Comparison of ENCODE assay signal across 9 cellular contexts in the genomic region with DNA sequence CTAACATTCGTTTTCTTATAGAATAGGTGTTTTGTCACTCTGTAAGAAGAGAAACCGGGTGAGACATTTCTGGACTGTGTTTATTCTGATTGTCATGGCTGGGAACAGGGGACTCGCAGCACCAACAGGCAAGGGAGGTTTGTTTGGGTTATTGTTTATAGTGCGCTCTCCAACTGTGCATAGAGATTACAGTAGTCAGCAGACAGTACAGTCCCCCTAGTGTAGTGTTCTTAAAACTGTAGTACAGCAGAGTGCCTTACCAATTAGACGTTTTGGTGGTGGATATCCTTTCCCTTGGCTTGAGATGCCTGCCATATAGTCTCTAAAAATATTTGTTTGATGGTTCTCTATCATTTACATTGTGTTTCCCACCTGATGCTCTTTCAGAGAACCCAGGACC. TPM values are rescaled to one million over a fixed set of nuclear protein-coding genes. Genes with fewer than 3 reads are reported as not detected.
DNase-seq lines count a peak whose midpoint lies in the region; ATAC-seq and TF ChIP-seq lines count a peak whose summit lies in the region.
"Had no signal": no experiment of that assay in that cellular context is flagged by ENCODE, and none has a peak within 500 bp of the region (broad histone marks: within the 10 kb centered on the region; RNA-seq: fewer than 3 reads in every experiment).

No MANE protein-coding gene starts in this region.

- no peaks in the 10 kb centered on the region for H3K79me2 ChIP-seq in OCI-LY7 (ENCODE audit: insufficient read depth, low read depth, low read length)

- H3K4me2 ChIP-seq in OCI-LY7 (ENCODE audit: low read length) = no peak overlapping the region

- intact Hi-C loops in left ventricle myocardium inferior (cut with micrococcal nuclease) = loop anchor here (5.0 kb wide), 1 partner anchor 272 kb away; no protein-coding TSS in a partner anchor
- intact Hi-C loops in activated CD4-positive, alpha-beta T cell treated with anti-CD3 and anti-CD28 coated beads for 36 hours (cut with DNase I, micrococcal nuclease) = loop anchor here in 1 of 2 experiments (5.0 kb wide), 1 partner anchor 772 kb away; no protein-coding TSS in a partner anchor
- intact Hi-C loops in OCI-LY7 (cut with micrococcal nuclease; ENCODE audit: unreplicated experiment) = no loop called here

- H3K27ac ChIP-seq in left ventricle myocardium inferior (replicated peaks) (peak overlapping the region; percentile 94), OCI-LY7 (ENCODE audit: low read depth, low read length, poor library complexity, severe bottlenecking) (no peak overlapping the region)

- no peak overlapping the region for H3K4me3 Mint-ChIP-seq in activated CD4-positive, alpha-beta T cell treated with anti-CD3 and anti-CD28 coated beads for 36 hours

- peaks cover 52% of the 10 kb centered on the region for H3K4me1 ChIP-seq in left ventricle myocardium inferior
- no peaks in the 10 kb centered on the region for H3K4me1 ChIP-seq in OCI-LY7 (ENCODE audit: insufficient read depth, low read length, poor library complexity, severe bottlenecking)

- H3K4me1 Mint-ChIP-seq in activated CD4-positive, alpha-beta T cell treated with anti-CD3 and anti-CD28 coated beads for 36 hours = peaks cover 11% of the 10 kb centered on the region

- H3K27me3 Mint-ChIP-seq in activated CD4-positive, alpha-beta T cell treated with anti-CD3 and anti-CD28 coated beads for 36 hours = peaks cover 54% of the 10 kb centered on the region

- no peaks in the 10 kb centered on the region for H3K36me3 Mint-ChIP-seq in activated CD4-positive, alpha-beta T cell treated with anti-CD3 and anti-CD28 coated beads for 36 hours (ENCODE audit: low read depth)

- H3K27ac Mint-ChIP-seq in activated CD4-positive, alpha-beta T cell treated with anti-CD3 and anti-CD28 coated beads for 36 hours = no peak overlapping the region

- POLR2A ChIA-PET in AG04449 (lab: Yijun Ruan, JAX) (interaction anchor here (0.8 to 1.8 kb wide), 2 partner anchors 137 to 275 kb away, joined by 3 to 5 read pairs; no protein-coding TSS in a partner anchor), OCI-LY7 (lab: Charles Lee) (no interaction called here)
- POLR2A ChIA-PET in activated CD4-positive, alpha-beta T cell treated with anti-CD3 and anti-CD28 coated beads for 36 hours (lab: Charles Lee) = no interaction called here

- no peaks in the 10 kb centered on the region for H3K36me3 ChIP-seq in left ventricle myocardium inferior
- no peaks in the 10 kb centered on the region for H3K36me3 ChIP-seq in OCI-LY7 (ENCODE audit: insufficient read depth, low read length)

- H3K27me3 ChIP-seq in left ventricle myocardium inferior (ENCODE audit: low read depth) = peaks cover 28% of the 10 kb centered on the region

- DNase-seq in AG04449 (ENCODE audit: low read depth, low spot score) (no peak), EH (ENCODE audit: low read depth) (peak; percentile 56), SK-N-DZ (ENCODE audit: low spot score) (peak; percentile 24), left ventricle myocardium inferior (no peak), 8988T (no peak), OCI-LY7 (ENCODE audit: low spot score) (no peak)
- DNase-seq in activated CD4-positive, alpha-beta T cell treated with anti-CD3 and anti-CD28 coated beads for 36 hours = no peak
- DNase-seq: activated CD4-positive, CD25-positive, alpha-beta regulatory T cell had no signal

- no TSS peak for BruUV-seq in OCI-LY7 (replicated peaks; lab: Mats Ljungman, UMichigan)

- CTCF ChIA-PET in AG04449 (lab: Yijun Ruan, JAX) (interaction anchor here (0.6 to 8.2 kb wide), 41 partner anchors 8 to 320 kb away, joined by 3 to 276 read pairs (median 5); no protein-coding TSS in a partner anchor), OCI-LY7 (lab: Charles Lee; ENCODE audit: unreplicated experiment) (no interaction called here)
- CTCF ChIA-PET in activated CD4-positive, alpha-beta T cell treated with anti-CD3 and anti-CD28 coated beads for 36 hours (lab: Charles Lee) = interaction anchor here (0.7 to 3.4 kb wide), 14 partner anchors 8 to 768 kb away, joined by 3 to 22 read pairs (median 4); no protein-coding TSS in a partner anchor

- H3K9me3 ChIP-seq in left ventricle myocardium inferior (replicated peaks) (no peaks in the 10 kb centered on the region), OCI-LY7 (ENCODE audit: low read length) (no peaks in the 10 kb centered on the region)

- no peak overlapping the region for H3K4me3 ChIP-seq in AG04449 (ENCODE audit: low read depth, low read length)
- H3K4me3 ChIP-seq in left ventricle myocardium inferior = peak overlapping the region; percentile 94
- no peak overlapping the region for H3K4me3 ChIP-seq in OCI-LY7 (ENCODE audit: low read depth, low read length, poor library complexity, severe bottlenecking)

- peak; percentile 25 for TF ChIP-seq CTCF in AG04449 (IDR thresholded peaks at IDR 0.05; ENCODE audit: insufficient read depth, low read length, missing control alignments)
- no peak for TF ChIP-seq CTCF in left ventricle myocardium inferior (IDR thresholded peaks at IDR 0.05; ENCODE audit: borderline replicate concordance)
- no peak for TF ChIP-seq CTCF in OCI-LY7 (conservative IDR thresholded peaks at IDR 0.05; ENCODE audit: low read length)

- H4K20me1 ChIP-seq in OCI-LY7 (ENCODE audit: insufficient read depth, low read length) = no peaks in the 10 kb centered on the region

- no peaks in the 10 kb centered on the region for H3K9me2 ChIP-seq in OCI-LY7 (ENCODE audit: insufficient read depth, low read length)

- ATAC-seq in GM18873 (IDR thresholded peaks at IDR 0.05; ENCODE audit: low FRiP score, unreplicated experiment) = no peak
- no peak for ATAC-seq in activated CD4-positive, alpha-beta T cell treated with anti-CD3 and anti-CD28 coated beads for 36 hours

- H2AFZ ChIP-seq in OCI-LY7 (ENCODE audit: low read length) = no peak overlapping the region

- H3K9me3 Mint-ChIP-seq in activated CD4-positive, alpha-beta T cell treated with anti-CD3 and anti-CD28 coated beads for 36 hours (ENCODE audit: low read depth) = no peaks in the 10 kb centered on the region

RNA-seq across cellular contexts. Expression of gene RNF150, which starts 0.8 kb away (rescaled TPM):
- polyA plus RNA-seq in SK-N-DZ (2014; cell fraction: cytosol; rRNA removed) = 13.1 and 13.4 TPM in 2 replicates
- 19.9 and 31.1 TPM in 2 replicates for polyA plus RNA-seq in SK-N-DZ (2014; cell fraction: nucleus; rRNA removed)
- total RNA-seq in left ventricle myocardium inferior (68.0 TPM), OCI-LY7 (2022) (not detected in 2 replicates)
- under 1 TPM; 0.02 to 0.14 TPM for total RNA-seq in activated CD4-positive, alpha-beta T cell treated with anti-CD3 and anti-CD28 coated beads for 36 hours
- not detected in 2 replicates for total RNA-seq in OCI-LY7 (2014; rRNA removed; shearing (Covaris generic))

Comparison
In these comparisons a context has a peak if more than half of its experiments do, and no peak if none do; other contexts are left out.
1. DNase-seq: peak in EH (single experiment) and SK-N-DZ (single experiment); none in AG04449 (single experiment), left ventricle myocardium inferior (single experiment), activated CD4-positive, alpha-beta T cell treated with anti-CD3 and anti-CD28 coated beads for 36 hours (single experiment), 8988T (single experiment) and OCI-LY7 (single experiment).
2. RNA of gene RNF150, which starts 0.8 kb away (total RNA-seq): 68.0 TPM in left ventricle myocardium inferior (single experiment); 0.02 to 0.14 TPM in activated CD4-positive, alpha-beta T cell treated with anti-CD3 and anti-CD28 coated beads for 36 hours and not detected in OCI-LY7; every median in the first group is over 10 times any median in the second.